Comparison of ENCODE assay signal across 33 cellular contexts in genomic region chr1:168843950-168844349, GRCh38.
"Had no signal": no experiment of that assay in that cellular context is flagged by ENCODE, and none has a peak within 500 bp of the region (broad histone marks: within the 10 kb centered on the region; RNA-seq: fewer than 3 reads in every experiment).

No MANE protein-coding gene starts in this region.

- H3K27ac Mint-ChIP-seq: activated CD4-positive, alpha-beta memory T cell treated with anti-CD3 and anti-CD28 coated beads for 36 hours; activated CD4-positive, alpha-beta T cell treated with anti-CD3 and anti-CD28 coated beads for 36 hours; activated CD4-positive, alpha-beta T cell treated with anti-CD3 and anti-CD28 coated beads, Interleukin-2, amount 10 ng/mL, durations not matched to agents 24 days and 14 days; activated CD8-positive, alpha-beta memory T cell treated with anti-CD3 and anti-CD28 coated beads, Interleukin-2, amount 10 ng/mL, durations not matched to agents 7 days and 5 days; activated CD8-positive, alpha-beta T cell treated with anti-CD3 and anti-CD28 coated beads, Interleukin-2, amount 10 ng/mL, durations not matched to agents 7 days and 5 days; activated naive CD4-positive, alpha-beta T cell treated with anti-CD3 and anti-CD28 coated beads for 36 hours; activated naive CD4-positive, alpha-beta T cell treated with anti-CD3 and anti-CD28 coated beads, Interleukin-2, amount 50 U/mL, for 24 hours; activated naive CD8-positive, alpha-beta T cell treated with anti-CD3 and anti-CD28 coated beads for 36 hours; activated naive CD8-positive, alpha-beta T cell treated with anti-CD3 and anti-CD28 coated beads, Interleukin-2, amount 50 U/mL, for 24 hours; activated T-helper 1 cell treated with anti-CD3 and anti-CD28 coated beads, Interleukin-12 subunit alpha, Interleukin-12 subunit beta, Interleukin-2, Interleukin-4 antibody, amounts not matched to agents 30 ng/mL and 10 ng/mL and 1 ng/mL, durations not matched to agents 14 hours and 24 hours and 36 hours; activated T-helper 2 cell treated with anti-CD3 and anti-CD28 coated beads, Interferon-gamma antibody, Interleukin-2, Interleukin-4, amounts not matched to agents 10 μg/mL and 5 μg/mL and 100 μg/mL, durations not matched to agents 14 hours and 24 hours and 36 hours; T-cell; T-helper 1 cell treated with Interleukin-12 subunit alpha and Interleukin-12 subunit beta and Interleukin-4 antibody, amounts not matched to agents 30 μg/mL and 1 μg/mL, for 36 hours had no signal

- H3K27ac ChIP-seq: adrenal gland, ascending aorta, breast epithelium, cardiac muscle cell, epithelial cell of prostate, esophagus squamous epithelium, gastroesophageal sphincter had no signal

- H3K4me1 Mint-ChIP-seq: activated CD4-positive, alpha-beta T cell treated with anti-CD3 and anti-CD28 coated beads for 36 hours; activated CD4-positive, alpha-beta T cell treated with anti-CD3 and anti-CD28 coated beads, Interleukin-2, amount 10 ng/mL, durations not matched to agents 24 days and 14 days; activated CD8-positive, alpha-beta memory T cell treated with anti-CD3 and anti-CD28 coated beads, Interleukin-2, amount 10 ng/mL, durations not matched to agents 7 days and 5 days; activated naive CD4-positive, alpha-beta T cell treated with anti-CD3 and anti-CD28 coated beads, Interleukin-2, amount 50 U/mL, for 24 hours; activated naive CD8-positive, alpha-beta T cell treated with anti-CD3 and anti-CD28 coated beads for 36 hours; activated naive CD8-positive, alpha-beta T cell treated with anti-CD3 and anti-CD28 coated beads, Interleukin-2, amount 50 U/mL, for 24 hours; T-cell had no signal

- H3K4me3 ChIP-seq: adrenal gland, ascending aorta, breast epithelium, cardiac muscle cell, colonic mucosa, esophagus squamous epithelium, gastroesophageal sphincter had no signal

- H3K4me3 Mint-ChIP-seq: activated CD4-positive, alpha-beta memory T cell treated with anti-CD3 and anti-CD28 coated beads for 36 hours; activated CD4-positive, alpha-beta T cell treated with anti-CD3 and anti-CD28 coated beads for 36 hours; activated CD4-positive, alpha-beta T cell treated with anti-CD3 and anti-CD28 coated beads, Interleukin-2, amount 10 ng/mL, durations not matched to agents 24 days and 14 days; activated CD8-positive, alpha-beta memory T cell treated with anti-CD3 and anti-CD28 coated beads, Interleukin-2, amount 10 ng/mL, durations not matched to agents 7 days and 5 days; activated CD8-positive, alpha-beta T cell treated with anti-CD3 and anti-CD28 coated beads, Interleukin-2, amount 10 ng/mL, durations not matched to agents 7 days and 5 days; activated naive CD4-positive, alpha-beta T cell treated with anti-CD3 and anti-CD28 coated beads for 36 hours; activated naive CD4-positive, alpha-beta T cell treated with anti-CD3 and anti-CD28 coated beads, Interleukin-2, amount 50 U/mL, for 24 hours; activated naive CD8-positive, alpha-beta T cell treated with anti-CD3 and anti-CD28 coated beads for 36 hours; activated naive CD8-positive, alpha-beta T cell treated with anti-CD3 and anti-CD28 coated beads, Interleukin-2, amount 50 U/mL, for 24 hours; activated T-helper 1 cell treated with anti-CD3 and anti-CD28 coated beads, Interleukin-12 subunit alpha, Interleukin-12 subunit beta, Interleukin-2, Interleukin-4 antibody, amounts not matched to agents 30 ng/mL and 10 ng/mL and 1 ng/mL, durations not matched to agents 14 hours and 24 hours and 36 hours; brain; T-cell; T-helper 1 cell treated with Interleukin-12 subunit alpha and Interleukin-12 subunit beta and Interleukin-4 antibody, amounts not matched to agents 30 μg/mL and 1 μg/mL, for 36 hours had no signal

- H3K27me3 ChIP-seq: adrenal gland, ascending aorta, breast epithelium, cardiac muscle cell, colonic mucosa, esophagus squamous epithelium, gastroesophageal sphincter had no signal

- H3K36me3 Mint-ChIP-seq: activated CD4-positive, alpha-beta memory T cell treated with anti-CD3 and anti-CD28 coated beads for 36 hours; activated CD8-positive, alpha-beta memory T cell treated with anti-CD3 and anti-CD28 coated beads, Interleukin-2, amount 10 ng/mL, durations not matched to agents 7 days and 5 days; activated naive CD4-positive, alpha-beta T cell treated with anti-CD3 and anti-CD28 coated beads, Interleukin-2, amount 50 U/mL, for 24 hours; activated naive CD8-positive, alpha-beta T cell treated with anti-CD3 and anti-CD28 coated beads for 36 hours; brain; T-cell had no signal

- DNase-seq: activated CD4-positive, alpha-beta memory T cell treated with anti-CD3 and anti-CD28 coated beads for 36 hours; activated CD4-positive, alpha-beta T cell treated with anti-CD3 and anti-CD28 coated beads for 36 hours; activated CD4-positive, alpha-beta T cell treated with anti-CD3 and anti-CD28 coated beads, Interleukin-2, amount 10 ng/mL, durations not matched to agents 24 days and 14 days; activated CD4-positive, CD25-positive, alpha-beta regulatory T cell; activated CD4-positive, CD25-positive, alpha-beta regulatory T cell treated with anti-CD3 and anti-CD28 coated beads, Interleukin-2, amount 50 U/mL, for 72 hours; activated CD8-positive, alpha-beta memory T cell treated with anti-CD3 and anti-CD28 coated beads, Interleukin-2, amount 10 ng/mL, durations not matched to agents 7 days and 5 days; activated CD8-positive, alpha-beta memory T cell treated with anti-CD3 and anti-CD28 coated beads, Interleukin-2, amount 50 U/mL, for 4 hours; activated CD8-positive, alpha-beta T cell treated with anti-CD3 and anti-CD28 coated beads, Interleukin-2, amount 10 ng/mL, durations not matched to agents 7 days and 5 days; activated effector memory CD4-positive, alpha-beta T cell treated with anti-CD3 and anti-CD28 coated beads, Interleukin-2, amount 50 U/mL, for 16 hours; activated naive CD4-positive, alpha-beta T cell treated with anti-CD3 and anti-CD28 coated beads for 36 hours; activated naive CD8-positive, alpha-beta T cell treated with anti-CD3 and anti-CD28 coated beads for 36 hours; activated naive CD8-positive, alpha-beta T cell treated with anti-CD3 and anti-CD28 coated beads, Interleukin-2, amount 50 U/mL, for 24 hours; activated T-cell treated with anti-CD3 and anti-CD28 coated beads, Interleukin-2, amount 50 U/mL, for 1 hour; activated T-cell treated with anti-CD3 and anti-CD28 coated beads, Interleukin-2, amount 50 U/mL, for 48 hours; adrenal gland; central memory CD4-positive, alpha-beta T cell; cerebellar nuclear complex; colonic mucosa; effector CD8-positive, alpha-beta T cell; esophagus squamous epithelium; foreskin melanocyte; SW 1271; T-cell had no signal

- ATAC-seq: activated CD4-positive, alpha-beta T cell treated with anti-CD3 and anti-CD28 coated beads for 36 hours; activated CD8-positive, alpha-beta memory T cell treated with anti-CD3 and anti-CD28 coated beads, Interleukin-2, amount 10 ng/mL, durations not matched to agents 7 days and 5 days; activated CD8-positive, alpha-beta T cell treated with anti-CD3 and anti-CD28 coated beads, Interleukin-2, amount 10 ng/mL, durations not matched to agents 7 days and 5 days; activated naive CD8-positive, alpha-beta T cell treated with anti-CD3 and anti-CD28 coated beads, Interleukin-2, amount 50 U/mL, for 24 hours; gastroesophageal sphincter; T-cell had no signal

- H3K9me3 Mint-ChIP-seq: activated CD4-positive, alpha-beta memory T cell treated with anti-CD3 and anti-CD28 coated beads for 36 hours; activated CD4-positive, alpha-beta T cell treated with anti-CD3 and anti-CD28 coated beads, Interleukin-2, amount 10 ng/mL, durations not matched to agents 24 days and 14 days; activated naive CD4-positive, alpha-beta T cell treated with anti-CD3 and anti-CD28 coated beads for 36 hours; activated naive CD4-positive, alpha-beta T cell treated with anti-CD3 and anti-CD28 coated beads, Interleukin-2, amount 50 U/mL, for 24 hours; activated naive CD8-positive, alpha-beta T cell treated with anti-CD3 and anti-CD28 coated beads for 36 hours; activated naive CD8-positive, alpha-beta T cell treated with anti-CD3 and anti-CD28 coated beads, Interleukin-2, amount 50 U/mL, for 24 hours; activated T-helper 1 cell treated with anti-CD3 and anti-CD28 coated beads, Interleukin-12 subunit alpha, Interleukin-12 subunit beta, Interleukin-2, Interleukin-4 antibody, amounts not matched to agents 30 ng/mL and 10 ng/mL and 1 ng/mL, durations not matched to agents 14 hours and 24 hours and 36 hours; activated T-helper 2 cell treated with anti-CD3 and anti-CD28 coated beads, Interferon-gamma antibody, Interleukin-2, Interleukin-4, amounts not matched to agents 10 μg/mL and 5 μg/mL and 100 μg/mL, durations not matched to agents 14 hours and 24 hours and 36 hours; T-helper 1 cell treated with Interleukin-12 subunit alpha and Interleukin-12 subunit beta and Interleukin-4 antibody, amounts not matched to agents 30 μg/mL and 1 μg/mL, for 36 hours had no signal

- H3K4me1 ChIP-seq: adrenal gland, ascending aorta, colonic mucosa, gastroesophageal sphincter had no signal

- H3K36me3 ChIP-seq: adrenal gland, ascending aorta, breast epithelium, cardiac muscle cell, colonic mucosa, esophagus squamous epithelium, gastroesophageal sphincter had no signal

- H3K9me3 ChIP-seq: adrenal gland, ascending aorta, breast epithelium, colonic mucosa, esophagus squamous epithelium, gastroesophageal sphincter had no signal
